16 cellular contexts compared by ENCODE assay signal in genomic region chr18:58975296-58975695, GRCh38.
A peak's percentile ranks its signal among the peaks of the same experiment; 100 is the strongest.
DNase-seq lines count a peak whose midpoint lies in the region; ATAC-seq and TF ChIP-seq lines count a peak whose summit lies in the region.
"Had no signal": no experiment of that assay in that cellular context is flagged by ENCODE, and none has a peak within 500 bp of the region (broad histone marks: within the 10 kb centered on the region; RNA-seq: fewer than 3 reads in every experiment).

No MANE protein-coding gene starts in this region.

- DNase-seq in activated CD4-positive, CD25-positive, alpha-beta regulatory T cell treated with anti-CD3 and anti-CD28 coated beads, Interleukin-2, amount 50 U/mL, for 72 hours = no peak
- DNase-seq in coronary artery (ENCODE audit: low spot score) (no peak), mesenchymal stem cell (no peak), upper lobe of right lung (no peak), mesenteric fat pad (ENCODE audit: low spot score) (no peak)
- DNase-seq: activated CD8-positive, alpha-beta T cell treated with anti-CD3 and anti-CD28 coated beads for 36 hours; CD4-positive, alpha-beta memory T cell; effector memory CD4-positive, alpha-beta T cell; foreskin fibroblast; NCI-H2081; NCI-H748 treated with DMSO at 0.1 percent for 48 hours; SHP77 had no signal

- no peak overlapping the region for H2BK120ac ChIP-seq in mesenchymal stem cell (ENCODE audit: low read depth, low read length)

- TF ChIP-seq POLR2A in GM18505 (IDR thresholded peaks at IDR 0.05; ENCODE audit: borderline replicate concordance, extremely low read depth, insufficient read depth, insufficient read length) = no peak

- no peak overlapping the region for H2AFZ ChIP-seq in mesenchymal stem cell (ENCODE audit: low read depth, low read length)

- peak overlapping the region in 1 of 2 experiments; percentile 28 for H3K18ac ChIP-seq in mesenchymal stem cell (ENCODE audit: low read depth in 1 of 2, low read length in 2 of 2)

- H3K23ac ChIP-seq in mesenchymal stem cell (ENCODE audit: low read length in 2 of 2) = no peak overlapping the region

- H3K9ac ChIP-seq in mesenchymal stem cell (ENCODE audit: low read length) = no peak overlapping the region

- peak; percentile 9 to 17 for ATAC-seq in activated CD4-positive, CD25-positive, alpha-beta regulatory T cell treated with anti-CD3 and anti-CD28 coated beads, Interleukin-2, amount 50 U/mL, for 24 hours
- peak; percentile 27 for ATAC-seq in upper lobe of right lung
- no peak for ATAC-seq in HG03520 (IDR thresholded peaks at IDR 0.05; ENCODE audit: unreplicated experiment)
- ATAC-seq in GM18505 (IDR thresholded peaks at IDR 0.05; ENCODE audit: unreplicated experiment) = no peak
- ATAC-seq: activated CD8-positive, alpha-beta T cell treated with anti-CD3 and anti-CD28 coated beads for 36 hours had no signal

- H3K4ac ChIP-seq in mesenchymal stem cell (ENCODE audit: low read depth in 1 of 2, low read length in 2 of 2) = peak overlapping the region in 1 of 2 experiments; percentile 7

- H2BK15ac ChIP-seq in mesenchymal stem cell (ENCODE audit: low read depth, poor library complexity, severe bottlenecking) = no peak overlapping the region

- H3K4me2 ChIP-seq in mesenchymal stem cell (ENCODE audit: low read length, poor library complexity, severe bottlenecking) = no peak overlapping the region

- no peaks in the 10 kb centered on the region for H3K27me3 ChIP-seq in mesenchymal stem cell (ENCODE audit: control insufficient read depth in 1 of 2, insufficient read depth in 1 of 2, low read length in 2 of 2)
- no peaks in the 10 kb centered on the region for H3K27me3 ChIP-seq in upper lobe of right lung

- H4K91ac ChIP-seq in mesenchymal stem cell (ENCODE audit: low read length) = no peak overlapping the region

- peaks cover 23% of the 10 kb centered on the region for H3K79me1 ChIP-seq in mesenchymal stem cell (replicated peaks; ENCODE audit: low read length, poor library complexity, severe bottlenecking)

- H3K36me3 ChIP-seq in mesenchymal stem cell (ENCODE audit: control insufficient read depth in 1 of 2, insufficient read depth in 2 of 2, low read depth in 1 of 2, low read length in 2 of 2) = peaks cover 18 to 55% of the 10 kb centered on the region in 2 experiments
- H3K36me3 ChIP-seq in upper lobe of right lung = peaks cover 17% of the 10 kb centered on the region

- TF ChIP-seq CTCF in coronary artery (IDR thresholded peaks at IDR 0.05) = no peak
- no peak for TF ChIP-seq CTCF in upper lobe of right lung (IDR thresholded peaks at IDR 0.05)

- peak overlapping the region in 1 of 2 experiments; percentile 37 for H2BK12ac ChIP-seq in mesenchymal stem cell (ENCODE audit: low read length in 2 of 2)

- intact Hi-C loops in upper lobe of right lung (cut with DNase I) = no loop called here

- WGBS in mesenchymal stem cell = 95% methylated on average over 10 of the region's 11 CpGs

- peaks cover 8% of the 10 kb centered on the region for H3K4me1 ChIP-seq in mesenchymal stem cell (ENCODE audit: control insufficient read depth, insufficient read depth, low read depth, low read length)
- H3K4me1 ChIP-seq in upper lobe of right lung = peaks cover 6% of the 10 kb centered on the region

- peak overlapping the region; percentile 59 for H2AK5ac ChIP-seq in mesenchymal stem cell (ENCODE audit: low read length, severe bottlenecking)

- H3K9me3 ChIP-seq in mesenchymal stem cell (ENCODE audit: control insufficient read depth, low read length) = no peaks in the 10 kb centered on the region
- H3K9me3 ChIP-seq in upper lobe of right lung = no peaks in the 10 kb centered on the region

- H3K14ac ChIP-seq in mesenchymal stem cell (ENCODE audit: low read length in 2 of 2) = no peak overlapping the region

- H3K27ac ChIP-seq in coronary artery = peak overlapping the region; percentile 40 to 75
- H3K27ac ChIP-seq in mesenchymal stem cell (ENCODE audit: low read length, poor library complexity, severe bottlenecking) = no peak overlapping the region
- no peak overlapping the region for H3K27ac ChIP-seq in upper lobe of right lung
- H3K27ac ChIP-seq: 22Rv1 had no signal

- peak overlapping the region; percentile 85 for H4K8ac ChIP-seq in mesenchymal stem cell (ENCODE audit: low read length)

- peak overlapping the region; percentile 22 for H3K4me3 ChIP-seq in coronary artery
- no peak overlapping the region for H3K4me3 ChIP-seq in mesenchymal stem cell (ENCODE audit: insufficient read depth in 1 of 2, low read depth in 1 of 2, low read length in 2 of 2)
- H3K4me3 ChIP-seq in upper lobe of right lung = no peak overlapping the region

- no peak overlapping the region for H2BK5ac ChIP-seq in mesenchymal stem cell (ENCODE audit: low read depth, low read length, poor library complexity, severe bottlenecking)

Comparison
In these comparisons a context has a peak if more than half of its experiments do, and no peak if none do; other contexts are left out.
1. ATAC-seq: peak in activated CD4-positive, CD25-positive, alpha-beta regulatory T cell treated with anti-CD3 and anti-CD28 coated beads, Interleukin-2, amount 50 U/mL, for 24 hours (2 of 2) and upper lobe of right lung (single experiment); none in HG03520 (single experiment) and GM18505 (single experiment).
2. H3K27ac ChIP-seq: peak in coronary artery (2 of 2); none in mesenchymal stem cell (single experiment) and upper lobe of right lung (single experiment).